ENCODE assay signal across 8 cellular contexts in the genomic region with DNA sequence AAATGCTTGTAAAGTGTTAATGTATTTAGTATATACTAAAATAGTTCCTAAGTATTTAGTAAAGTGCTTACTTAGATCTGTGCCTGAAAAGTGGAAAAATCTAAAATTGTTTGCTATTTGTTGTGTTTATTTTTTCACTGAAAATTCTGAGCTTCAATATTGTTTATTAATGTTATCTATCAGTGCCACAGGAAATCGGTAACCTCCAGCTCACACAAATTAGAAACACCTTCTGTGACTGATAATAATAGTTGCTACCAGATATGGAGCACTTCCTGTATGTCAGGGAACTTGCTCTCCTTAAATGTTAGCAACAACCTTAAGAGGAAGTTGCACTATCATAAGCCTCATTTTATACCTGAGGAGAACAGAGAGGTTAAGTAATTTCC. TPM values are rescaled to one million over a fixed set of nuclear protein-coding genes. Genes with fewer than 3 reads are reported as not detected.
DNase-seq lines count a peak whose midpoint lies in the region; ATAC-seq and TF ChIP-seq lines count a peak whose summit lies in the region.

No MANE protein-coding gene starts in this region.

- H3K4me2 ChIP-seq in parathyroid adenoma (ENCODE audit: low read length): peak overlapping the region; percentile 67

- H3K9ac ChIP-seq in parathyroid adenoma: peak overlapping the region; percentile 13

- H3K36me3 ChIP-seq in parathyroid adenoma (ENCODE audit: control insufficient read depth, insufficient read depth, low read length): no peaks in the 10 kb centered on the region

- H3K4me3 ChIP-seq in parathyroid adenoma (ENCODE audit: low read depth, low read length): peak overlapping the region; percentile 88

- DNase-seq in RPMI7951 (ENCODE audit: low read depth): peak; percentile 14
- no peak for DNase-seq in epithelial cell of prostate (ENCODE audit: low read depth, low spot score)
- no peak for DNase-seq in midbrain (lab: John Stamatoyannopoulos, UW)
- no peak for DNase-seq in GM03348 (ENCODE audit: low spot score)
- DNase-seq in mucosa of gallbladder (ENCODE audit: low spot score): no peak

- peaks cover 2% of the 10 kb centered on the region for H3K79me2 ChIP-seq in parathyroid adenoma

- no peak for TF ChIP-seq CTCF in parathyroid adenoma (IDR thresholded peaks at IDR 0.05)

- H3K27me3 ChIP-seq in parathyroid adenoma (ENCODE audit: control insufficient read depth, insufficient read depth, low read length): no peaks in the 10 kb centered on the region

- H3K4me1 ChIP-seq in parathyroid adenoma: peaks cover 12% of the 10 kb centered on the region

- H3K9me3 ChIP-seq in parathyroid adenoma (ENCODE audit: control insufficient read depth, low read length): no peaks in the 10 kb centered on the region

- H3K27ac ChIP-seq in epithelial cell of prostate: peak overlapping the region; percentile 100
- peak overlapping the region; percentile 94 for H3K27ac ChIP-seq in parathyroid adenoma

- H2AFZ ChIP-seq in parathyroid adenoma: peak overlapping the region; percentile 85

- peak; percentile 23 for ATAC-seq in GM18873 (IDR thresholded peaks at IDR 0.05; ENCODE audit: low FRiP score, unreplicated experiment)
- peak; percentile 44 for ATAC-seq in HG02870 (IDR thresholded peaks at IDR 0.05; ENCODE audit: unreplicated experiment)

RNA-seq across cellular contexts. Expression of gene LRP10, which starts 0.7 kb away (rescaled TPM):
- 41.9 and 44.9 TPM in 2 replicates for total RNA-seq in RPMI7951 (2014; rRNA removed; shearing (Covaris generic))
- total RNA-seq in mucosa of gallbladder: 315 TPM

RNA-seq across cellular contexts. Expression of gene REM2, which starts 12.2 kb away (rescaled TPM):
- total RNA-seq in RPMI7951 (2014; rRNA removed; shearing (Covaris generic)): 0.12 and 0.59 TPM in 2 replicates
- total RNA-seq in mucosa of gallbladder: 1.4 TPM

RNA-seq across cellular contexts. Expression of gene MMP14, which starts 34.4 kb away (rescaled TPM):
- total RNA-seq in RPMI7951 (2014; rRNA removed; shearing (Covaris generic)): 613 and 718 TPM in 2 replicates
- 222 TPM for total RNA-seq in mucosa of gallbladder

RNA-seq across cellular contexts. Expression of gene MRPL52, which starts 41.1 kb away (rescaled TPM):
- 93.9 and 100 TPM in 2 replicates for total RNA-seq in RPMI7951 (2014; rRNA removed; shearing (Covaris generic))
- total RNA-seq in mucosa of gallbladder: 85.1 TPM

RNA-seq across cellular contexts. Expression of gene RBM23, which starts 48.1 kb away (rescaled TPM):
- 79.2 and 93.5 TPM in 2 replicates for total RNA-seq in RPMI7951 (2014; rRNA removed; shearing (Covaris generic))
- total RNA-seq in mucosa of gallbladder: 76.5 TPM
